In genomic region chr9:33289936-33290246, GRCh38 we compare ENCODE assay signal across 9 cellular contexts. TPM values are rescaled to one million over a fixed set of nuclear protein-coding genes. Genes with fewer than 3 reads are reported as not detected.
DNase-seq lines count a peak whose midpoint lies in the region; ATAC-seq and TF ChIP-seq lines count a peak whose summit lies in the region.
"Had no signal": no experiment of that assay in that cellular context is flagged by ENCODE, and none has a peak within 500 bp of the region (broad histone marks: within the 10 kb centered on the region; RNA-seq: fewer than 3 reads in every experiment).

No MANE protein-coding gene starts in this region.

- H3K4me1 Mint-ChIP-seq in CD4-positive, alpha-beta T cell (ENCODE audit: low read depth): peaks cover 59% of the 10 kb centered on the region

- H3K4me3 ChIP-seq in cardiac fibroblast (replicated peaks in 1 of 2; ENCODE audit: low read depth in 2 of 2, low read length in 2 of 2) (peak overlapping the region; percentile 85 to 96), mononuclear cell (ENCODE audit: low read length) (peak overlapping the region; percentile 53)

- H3K36me3 Mint-ChIP-seq in CD4-positive, alpha-beta T cell (ENCODE audit: low read depth): peaks cover 52% of the 10 kb centered on the region

- H3K4me1 ChIP-seq in mononuclear cell (ENCODE audit: insufficient read depth, low read length): peaks cover 42% of the 10 kb centered on the region

- POLR2A ChIA-PET in CD4-positive, alpha-beta T cell (lab: Charles Lee): interaction anchor here (0.6 to 2.7 kb wide), 35 partner anchors 8 to 1348 kb away, joined by 3 to 71 read pairs (median 5); partner anchors contain the start of genes AQP3, B4GALT1, BAG1 and CHMP5

- no peak for TF ChIP-seq CTCF in CD4-positive, alpha-beta T cell (IDR thresholded peaks at IDR 0.05)
- TF ChIP-seq CTCF in cardiac fibroblast (IDR thresholded peaks at IDR 0.05; ENCODE audit: low read depth, low read length): no peak

- no peaks in the 10 kb centered on the region for H3K9me3 Mint-ChIP-seq in CD4-positive, alpha-beta T cell

- H3K9me3 ChIP-seq in CD4-positive, alpha-beta T cell (ENCODE audit: control insufficient read depth, low read length): no peaks in the 10 kb centered on the region
- H3K9me3 ChIP-seq in mononuclear cell (ENCODE audit: low read depth, low read length): no peaks in the 10 kb centered on the region

- no peak for DNase-seq in CD4-positive, alpha-beta T cell
- DNase-seq in cardiac fibroblast (ENCODE audit: low read depth in 2 of 2): no peak
- no peak for DNase-seq in 8988T
- DNase-seq in RKO (ENCODE audit: low spot score): no peak

- H3K27me3 ChIP-seq in CD4-positive, alpha-beta T cell (ENCODE audit: control insufficient read depth, insufficient read depth, low read length): no peaks in the 10 kb centered on the region
- H3K27me3 ChIP-seq in mononuclear cell (ENCODE audit: insufficient read depth, low read length): no peaks in the 10 kb centered on the region

- peak overlapping the region; percentile 88 for H3K4me3 Mint-ChIP-seq in CD4-positive, alpha-beta T cell

- ATAC-seq in CD4-positive, alpha-beta T cell (ENCODE audit: poor library complexity): no peak
- ATAC-seq in HG03108 (IDR thresholded peaks at IDR 0.05; ENCODE audit: unreplicated experiment) (peak; percentile 23), GM21786 (IDR thresholded peaks at IDR 0.05; ENCODE audit: unreplicated experiment) (no peak), HG02981 (IDR thresholded peaks at IDR 0.05; ENCODE audit: unreplicated experiment) (no peak)

- intact Hi-C loops in CD4-positive, alpha-beta T cell (cut with DNase I, micrococcal nuclease): loop anchor here (1.0 to 10.0 kb wide), 7 partner anchors 26 to 715 kb away; partner anchors contain the start of genes BAG1 (in 2 of the 2), NDUFB6 (in 1 of the 2) and NOL6 (in 1 of the 2)

- CTCF ChIA-PET in CD4-positive, alpha-beta T cell (lab: Charles Lee): interaction anchor here (0.6 to 1.6 kb wide), 8 partner anchors 17 to 911 kb away, joined by 3 to 6 read pairs (median 4); partner anchors contain the start of genes BAG1 and DNAJA1

- H3K27ac Mint-ChIP-seq in CD4-positive, alpha-beta T cell: peak overlapping the region; percentile 99

- no peaks in the 10 kb centered on the region for H3K27me3 Mint-ChIP-seq in CD4-positive, alpha-beta T cell

- peak overlapping the region; percentile 94 for H3K27ac ChIP-seq in CD4-positive, alpha-beta T cell (ENCODE audit: low read depth, low read length)

RNA-seq across cellular contexts. Expression of gene NFX1, which starts 0.4 kb away (rescaled TPM):
- total RNA-seq in CD4-positive, alpha-beta T cell: 10 to 100 TPM; 33.1 to 34.1 TPM
- total RNA-seq in mononuclear cell: 32.0 TPM

RNA-seq across cellular contexts. Expression of gene CHMP5, which starts 25.0 kb away (rescaled TPM):
- total RNA-seq in CD4-positive, alpha-beta T cell: 10 to 100 TPM; 17.4 to 18.6 TPM
- total RNA-seq in mononuclear cell: 21.6 TPM

RNA-seq across cellular contexts. Expression of gene BAG1, which starts 25.4 kb away (rescaled TPM):
- 10 to 100 TPM; 58.0 to 61.4 TPM for total RNA-seq in CD4-positive, alpha-beta T cell
- total RNA-seq in mononuclear cell: 54.4 TPM

RNA-seq across cellular contexts. Expression of gene SPINK4, which starts 49.9 kb away (rescaled TPM):
- not detected for total RNA-seq in CD4-positive, alpha-beta T cell
- total RNA-seq in mononuclear cell: not detected
- total RNA-seq: renal cortical epithelial cell had no signal
